8 cellular contexts compared by ENCODE assay signal in genomic region chr6:31728767-31729514, GRCh38. TPM values are rescaled to one million over a fixed set of nuclear protein-coding genes. Genes with fewer than 3 reads are reported as not detected.
DNase-seq lines count a peak whose midpoint lies in the region; ATAC-seq and TF ChIP-seq lines count a peak whose summit lies in the region.

A gene with protein sequence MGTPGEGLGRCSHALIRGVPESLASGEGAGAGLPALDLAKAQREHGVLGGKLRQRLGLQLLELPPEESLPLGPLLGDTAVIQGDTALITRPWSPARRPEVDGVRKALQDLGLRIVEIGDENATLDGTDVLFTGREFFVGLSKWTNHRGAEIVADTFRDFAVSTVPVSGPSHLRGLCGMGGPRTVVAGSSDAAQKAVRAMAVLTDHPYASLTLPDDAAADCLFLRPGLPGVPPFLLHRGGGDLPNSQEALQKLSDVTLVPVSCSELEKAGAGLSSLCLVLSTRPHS (minus strand): TSS chr6:31729299. CDS start chr6:31729161, 138 bp downstream.

- peak within 1 kb of the TSS; percentile 96 to 99 (median 98) for H3K27ac Mint-ChIP-seq in CD14-positive monocyte
- H3K27ac Mint-ChIP-seq in central memory CD8-positive, alpha-beta T cell (ENCODE audit: low read depth): peak within 1 kb of the TSS; percentile 80

- H3K4me1 ChIP-seq in lung (ENCODE audit: control insufficient read depth in 2 of 2, insufficient read depth in 2 of 2, low read length in 2 of 2): peaks cover 0 to 10% of the 10 kb centered on the region in 2 donors
- peaks cover 0 to 39% (median 28%) of the 10 kb centered on the region in 4 donors for H3K4me1 ChIP-seq in tibial artery

- TF ChIP-seq CTCF in CD14-positive monocyte (IDR thresholded peaks at IDR 0.05): no peak
- no peak for TF ChIP-seq CTCF in lung (IDR thresholded peaks at IDR 0.05; ENCODE audit: control extremely low read depth, extremely low read depth)
- TF ChIP-seq CTCF in tibial artery (IDR thresholded peaks at IDR 0.05): peak; percentile 44 to 54

- H3K36me3 Mint-ChIP-seq in CD14-positive monocyte: peaks cover 63 to 65% of the 10 kb centered on the region in 2 donors
- peaks cover 43% of the 10 kb centered on the region for H3K36me3 Mint-ChIP-seq in central memory CD8-positive, alpha-beta T cell (ENCODE audit: insufficient read depth)

- H3K9me3 Mint-ChIP-seq in CD14-positive monocyte: peaks cover 0 to 4% (median 0%) of the 10 kb centered on the region in 7 donors
- H3K9me3 Mint-ChIP-seq in central memory CD8-positive, alpha-beta T cell: no peaks in the 10 kb centered on the region

- H3K9me3 ChIP-seq in KOPT-K1 (ENCODE audit: insufficient read depth, low read length, poor library complexity, severe bottlenecking) (no peaks in the 10 kb centered on the region), lung (ENCODE audit: control insufficient read depth in 2 of 2, insufficient read depth in 1 of 2, low read length in 1 of 2) (no peaks in the 10 kb centered on the region), tibial artery (no peaks in the 10 kb centered on the region)

- WGBS in lung, 2 donors: 18 to 32% methylated on average over 36 of the region's 36 CpGs

- H3K4me1 Mint-ChIP-seq in CD14-positive monocyte: peaks cover 70% of the 10 kb centered on the region
- peaks cover 44% of the 10 kb centered on the region for H3K4me1 Mint-ChIP-seq in central memory CD8-positive, alpha-beta T cell

- peaks cover 51% of the 10 kb centered on the region for H3K36me3 ChIP-seq in KOPT-K1 (ENCODE audit: insufficient read depth, low read length)
- peaks cover 7 to 24% of the 10 kb centered on the region in 2 donors for H3K36me3 ChIP-seq in lung (ENCODE audit: control insufficient read depth in 2 of 2, insufficient read depth in 2 of 2, low read length in 2 of 2)
- peaks cover 54 to 70% (median 65%) of the 10 kb centered on the region in 3 donors for H3K36me3 ChIP-seq in tibial artery

- no peak for DNase-seq in CD14-positive monocyte (ENCODE audit: low spot score)
- DNase-seq in central memory CD8-positive, alpha-beta T cell (ENCODE audit: low spot score in 2 of 2): no peak
- no peak for DNase-seq in lung (ENCODE audit: low spot score)
- DNase-seq in tibial artery: peak in 1 of 2 donors; percentile 74
- no peak for DNase-seq in NCI-H2029 (lab: John Stamatoyannopoulos, UW)
- DNase-seq in SHP77 treated with DMSO at 0.1 percent for 48 hours (lab: John Stamatoyannopoulos, UW): no peak
- DNase-seq in NCI-H1436 (lab: John Stamatoyannopoulos, UW): no peak

- intact Hi-C loops in CD14-positive monocyte (cut with micrococcal nuclease) (loop anchor here (1.0 to 10.0 kb wide), 3 partner anchors 7 to 106 kb away; partner anchors contain the start of gene CLIC1 (in 1 of the 2)), tibial artery (cut with DNase I; ENCODE audit: low total_unique reads) (loop anchor here (10.0 kb wide), 1 partner anchor 106 kb away; no protein-coding TSS in a partner anchor)

- H3K27ac ChIP-seq in KOPT-K1 (ENCODE audit: low read depth, low read length, poor library complexity, severe bottlenecking): peak within 1 kb of the TSS; percentile 64
- peak within 1 kb of the TSS; percentile 90 to 93 for H3K27ac ChIP-seq in lung (ENCODE audit: low read depth in 1 of 2, low read length in 1 of 2)
- H3K27ac ChIP-seq in tibial artery: peak within 1 kb of the TSS; percentile 88 to 94

- H3K4me3 ChIP-seq in lung (peak within 1 kb of the TSS; percentile 36), tibial artery (peak within 1 kb of the TSS; percentile 69 to 78)

- peak within 1 kb of the TSS; percentile 96 for H3K4me3 Mint-ChIP-seq in CD14-positive monocyte
- H3K4me3 Mint-ChIP-seq in central memory CD8-positive, alpha-beta T cell: peak within 1 kb of the TSS; percentile 93

- peak; percentile 21 for ATAC-seq in central memory CD8-positive, alpha-beta T cell (replicated peaks; ENCODE audit: extremely low read depth, poor library complexity, severe bottlenecking)
- peak; percentile 19 for ATAC-seq in lung (ENCODE audit: insufficient read depth, low FRiP score)

- no peaks in the 10 kb centered on the region for H3K27me3 ChIP-seq in lung (ENCODE audit: control insufficient read depth, insufficient read depth)
- H3K27me3 ChIP-seq in tibial artery: no peaks in the 10 kb centered on the region

- peaks cover 1 to 6% (median 4%) of the 10 kb centered on the region in 3 donors for H3K27me3 Mint-ChIP-seq in CD14-positive monocyte (ENCODE audit: low read depth in 3 of 3)
- no peaks in the 10 kb centered on the region for H3K27me3 Mint-ChIP-seq in central memory CD8-positive, alpha-beta T cell

RNA-seq across cellular contexts. Expression of the gene that starts here (rescaled TPM):
- polyA plus RNA-seq in CD14-positive monocyte (10 to 100 TPM; 29.8 to 30.6 TPM), lung (100 to 1,000 TPM; 103 to 130 TPM)
- total RNA-seq in lung: 10 to 100 TPM; 60.3 to 80.0 TPM

Comparison
In these comparisons a context has a peak if more than half of its experiments do, and no peak if none do; other contexts are left out.
1. CTCF ChIP-seq: peak in tibial artery (2 of 2); none in CD14-positive monocyte (single experiment) and lung (single experiment).
2. Peak in every context shown above with its lines, with median percentiles within 50 percentile points of each other: H3K27ac ChIP-seq.